In genomic region chr19:12350185-12350889, GRCh38 we compare ENCODE assay signal across 18 cellular contexts. TPM values are rescaled to one million over a fixed set of nuclear protein-coding genes. Genes with fewer than 3 reads are reported as not detected.
DNase-seq lines count a peak whose midpoint lies in the region; ATAC-seq, FAIRE-seq and TF ChIP-seq lines count a peak whose summit lies in the region.
"Had no signal": no experiment of that assay in that cellular context is flagged by ENCODE, and none has a peak within 500 bp of the region (broad histone marks: within the 10 kb centered on the region; RNA-seq: fewer than 3 reads in every experiment).

No MANE protein-coding gene starts in this region.

- H3K9ac ChIP-seq in HCT116 (ENCODE audit: low read length) (no peak overlapping the region), K562 (ENCODE audit: insufficient read depth in 1 of 2, low read depth in 2 of 2, low read length in 2 of 2) (no peak overlapping the region)
- H3K9ac ChIP-seq: BLaER1 had no signal

- no peak overlapping the region for H3K4me3 ChIP-seq in HCT116 (replicated peaks in 1 of 2; ENCODE audit: low read depth in 1 of 2, low read length in 2 of 2)
- no peak overlapping the region for H3K4me3 ChIP-seq in K562
- H3K4me3 ChIP-seq in muscle layer of duodenum (ENCODE audit: low read depth in 1 of 2, low read length in 2 of 2): peak overlapping the region; percentile 28 to 42
- H3K4me3 ChIP-seq: BLaER1 had no signal

- intact Hi-C loops in HCT116 (cut with micrococcal nuclease) (no loop called here), K562 (cut with micrococcal nuclease) (no loop called here)

- 76% methylated on average over 8 of the region's 8 CpGs for WGBS in K562 (ENCODE audit: insufficient coverage, low coverage, missing lambda C conversion rate)

- BruUV-seq in HCT116 (replicated peaks; lab: Mats Ljungman, UMichigan) (no TSS peak), K562 (replicated peaks; lab: Mats Ljungman, UMichigan) (no TSS peak)

- no peaks in the 10 kb centered on the region for H3K79me2 ChIP-seq in HCT116 (ENCODE audit: insufficient read depth, low read length)
- no peaks in the 10 kb centered on the region; the same call in 2 of the 3 replicates for H3K79me2 ChIP-seq in K562 (ENCODE audit: control insufficient read depth, insufficient read depth, low read length)

- no peaks in the 10 kb centered on the region for H3K9me1 ChIP-seq in K562 (ENCODE audit: control insufficient read depth, insufficient read depth, low read length)

- CTCF ChIA-PET in HCT116 (lab: Charles Lee): no interaction called here
- CTCF ChIA-PET in K562 (lab: Yijun Ruan, JAX; ENCODE audit: low intra/inter-chr PET ratio): no interaction called here

- no peak for FAIRE-seq in K562 (lab: Jason Lieb, UNC)
- FAIRE-seq: GM12891, GM19239 had no signal

- no peak for DNase-seq in HCT116 (ENCODE audit: low read depth, low spot score)
- DNase-seq in K562 (ENCODE audit: extremely low read depth in 1 of 4, low spot score in 3 of 4): no peak
- DNase-seq in hippocampal formation (lab: John Stamatoyannopoulos, UW): no peak
- DNase-seq in inferior parietal cortex (ENCODE audit: extremely low spot score): no peak
- DNase-seq: CD8-positive, alpha-beta memory T cell; EL; GOT3; KG1; MV-4-11; NCI-H1417 treated with DMSO at 0.1 percent for 48 hours; NCI-H187 treated with DMSO at 0.1 percent for 48 hours; NCI-H345; NCI-H526 had no signal

- TF ChIP-seq EP300 in K562 (IDR thresholded peaks at IDR 0.05; ENCODE audit: low read length): no peak

- peaks cover 28 to 32% of the 10 kb centered on the region in 2 experiments; a peak in 2 of 4 replicates for H3K9me3 ChIP-seq in HCT116 (ENCODE audit: control insufficient read depth in 1 of 2, insufficient read depth in 1 of 2, low read depth in 1 of 2, low read length in 2 of 2)
- peaks cover 30% of the 10 kb centered on the region for H3K9me3 ChIP-seq in K562 (replicated peaks; ENCODE audit: control insufficient read depth, insufficient read depth, low read depth, low read length)
- H3K9me3 ChIP-seq in muscle layer of duodenum (ENCODE audit: control insufficient read depth in 1 of 2, low read length in 2 of 2): peaks cover 39 to 60% of the 10 kb centered on the region in 2 donors

- TF ChIP-seq POLR2A in HCT116 (IDR thresholded peaks at IDR 0.05; ENCODE audit: borderline replicate concordance, extremely low read depth, insufficient read depth, insufficient read length): no peak
- TF ChIP-seq POLR2A in K562 (conservative IDR thresholded peaks at IDR 0.05): no peak

- no peak overlapping the region for H2AFZ ChIP-seq in HCT116 (ENCODE audit: low read depth, low read length, poor library complexity, severe bottlenecking)
- H2AFZ ChIP-seq in K562 (ENCODE audit: low read depth, low read length): no peak overlapping the region

- TF ChIP-seq CTCF in HCT116 (IDR thresholded peaks at IDR 0.05 in 2 of 3, conservative IDR thresholded peaks at IDR 0.05 in 1 of 3; ENCODE audit: borderline replicate concordance in 1 of 3, insufficient read depth in 1 of 3, low read depth in 2 of 3, low read length in 2 of 3) (no peak), K562 (IDR thresholded peaks at IDR 0.05 in 2 of 3, conservative IDR thresholded peaks at IDR 0.05 in 1 of 3; ENCODE audit: insufficient read depth in 2 of 3, low read depth in 1 of 3, low read length in 3 of 3) (no peak)

- H3K4me2 ChIP-seq in HCT116 (ENCODE audit: low read length) (no peak overlapping the region), K562 (ENCODE audit: insufficient read depth, low read length) (no peak overlapping the region)
- H3K4me2 ChIP-seq: BLaER1 had no signal

- H3K36me3 ChIP-seq in HCT116 (ENCODE audit: control insufficient read depth in 1 of 2, insufficient read depth in 2 of 2, low read length in 2 of 2) (no peaks in the 10 kb centered on the region), K562 (ENCODE audit: control insufficient read depth, insufficient read depth, low read length) (peaks cover 21% of the 10 kb centered on the region), muscle layer of duodenum (ENCODE audit: control insufficient read depth in 1 of 2, insufficient read depth in 2 of 2, low read length in 2 of 2) (peaks cover 14 to 45% of the 10 kb centered on the region in 2 donors)

- POLR2A ChIA-PET in HCT116 (lab: Charles Lee) (no interaction called here), K562 (lab: Yijun Ruan, JAX) (no interaction called here)

- H3K27me3 ChIP-seq in HCT116 (ENCODE audit: insufficient read depth, low read length) (no peaks in the 10 kb centered on the region), K562 (ENCODE audit: control insufficient read depth in 2 of 2, insufficient read depth in 2 of 2, low read length in 2 of 2) (no peaks in the 10 kb centered on the region), muscle layer of duodenum (ENCODE audit: low read depth, low read length) (no peaks in the 10 kb centered on the region)
- H3K27me3 ChIP-seq: BLaER1 had no signal

- H3K9me2 ChIP-seq in HCT116 (ENCODE audit: insufficient read depth): no peaks in the 10 kb centered on the region

- no peaks in the 10 kb centered on the region for H4K20me1 ChIP-seq in HCT116 (ENCODE audit: insufficient read depth)
- no peaks in the 10 kb centered on the region for H4K20me1 ChIP-seq in K562 (replicated peaks; ENCODE audit: control insufficient read depth, insufficient read depth, low read length)
- H4K20me1 ChIP-seq: BLaER1 had no signal

- in situ Hi-C loops in K562 (cut with MboI): no loop called here

- no peaks in the 10 kb centered on the region for H3K4me1 ChIP-seq in HCT116 (ENCODE audit: control insufficient read depth in 1 of 2, insufficient read depth in 2 of 2, low read length in 2 of 2)
- H3K4me1 ChIP-seq in K562 (replicated peaks in 1 of 2; ENCODE audit: control insufficient read depth in 2 of 2, insufficient read depth in 2 of 2, low read length in 2 of 2): no peaks in the 10 kb centered on the region
- H3K4me1 ChIP-seq in muscle layer of duodenum (ENCODE audit: control insufficient read depth in 1 of 2, insufficient read depth in 2 of 2, low read length in 2 of 2): no peaks in the 10 kb centered on the region
- H3K4me1 ChIP-seq: BLaER1 had no signal

- TF ChIP-seq RAD21 in HCT116 (IDR thresholded peaks at IDR 0.05; ENCODE audit: low read depth): no peak
- TF ChIP-seq RAD21 in K562 (CRISPR knock-in tag; conservative IDR thresholded peaks at IDR 0.05 in 1 of 2, IDR thresholded peaks at IDR 0.05 in 1 of 2): no peak

- RAD21 ChIA-PET in HCT116 (lab: Charles Lee; ENCODE audit: low non-redundant PET in 1 of 2, low total read pairs in 2 of 2, uncharacterized antibody in 2 of 2, unreplicated experiment in 2 of 2): no interaction called here

- no peak for ATAC-seq in HCT116
- ATAC-seq in K562: no peak
- no peak for ATAC-seq in GM19452 (IDR thresholded peaks at IDR 0.05; ENCODE audit: unreplicated experiment)

- H3K27ac ChIP-seq in HCT116 (ENCODE audit: low read depth, low read length): no peak overlapping the region
- no peak overlapping the region for H3K27ac ChIP-seq in K562 (ENCODE audit: extremely low read depth, low read depth, low read length)
- no peak overlapping the region for H3K27ac ChIP-seq in muscle layer of duodenum (ENCODE audit: low read length)
- H3K27ac ChIP-seq: BLaER1 had no signal

RNA-seq across cellular contexts. Expression of gene ZNF442, which starts 15.1 kb away (rescaled TPM):
- total RNA-seq in HCT116 (2021; ENCODE audit: unreplicated experiment): not detected
- polyA plus RNA-seq in HCT116 (2012): not detected in 2 replicates
- total RNA-seq in K562 (2011; cell fraction: chromatin; rRNA removed; ENCODE audit: low replicate concordance): 5.8 and 20.6 TPM in 2 replicates
- 5.2 and 6.2 TPM in 2 replicates for total RNA-seq in K562 (2011; cell fraction: nucleolus; rRNA removed)
- 5.9 and 6.8 TPM in 2 replicates for total RNA-seq in K562 (2011; cell fraction: nucleoplasm; rRNA removed)
- total RNA-seq in K562 (2014; rRNA removed): 3.9 and 5.2 TPM in 2 replicates
- 7.0 and 7.1 TPM in 2 replicates for total RNA-seq in K562 (2014; rRNA removed; fragmentation: Illumina TruSeq; extraction: Trizol)
- total RNA-seq in K562 (2015; rRNA removed; fragmentation: Illumina TruSeq; extraction: Trizol): 4.9 and 5.5 TPM in 2 replicates
- total RNA-seq in K562 (2021): 3.4 and 4.1 TPM in 2 replicates
- polyA plus RNA-seq in K562 (2011; rRNA removed): 4.7 and 5.2 TPM in 2 replicates
- polyA plus RNA-seq in K562 (2011; cell fraction: cytosol; rRNA removed): 0.39 and 1.4 TPM in 2 replicates
- polyA plus RNA-seq in K562 (2011; cell fraction: nucleus; rRNA removed): 2.8 and 3.0 TPM in 2 replicates
- polyA plus RNA-seq in K562 (2012): 1.8 and 3.4 TPM in 2 replicates
- polyA plus RNA-seq in K562 (2014; fragmentation: Illumina TruSeq; extraction: Trizol): 2.5 TPM in 2 replicates
- 1 to 10 TPM; 3.1 to 5.5 TPM for polyA plus RNA-seq in K562 (2014; fragmentation: Nextera tagmentation; extraction: Ambion mirVana)
- polyA plus RNA-seq in K562 (2014; rRNA removed): 1.7 and 2.6 TPM in 2 replicates
- 10.8 and 16.2 TPM in 2 replicates for polyA minus RNA-seq in K562 (2011; rRNA and poly(A)+ RNA removed)
- polyA minus RNA-seq in K562 (2011; cell fraction: cytosol; rRNA and poly(A)+ RNA removed): 1.8 and 4.4 TPM in 2 replicates
- 1.2 and 3.6 TPM in 2 replicates for polyA minus RNA-seq in K562 (2011; cell fraction: nucleus; rRNA and poly(A)+ RNA removed)

RNA-seq across cellular contexts. Expression of gene ZNF563, which starts 16.9 kb away (rescaled TPM):
- total RNA-seq in HCT116 (2021; ENCODE audit: unreplicated experiment): not detected
- polyA plus RNA-seq in HCT116 (2012): not detected in 2 replicates
- 1.1 and 1.6 TPM in 2 replicates for total RNA-seq in K562 (2011; cell fraction: chromatin; rRNA removed; ENCODE audit: low replicate concordance)
- 0.50 and 0.92 TPM in 2 replicates for total RNA-seq in K562 (2011; cell fraction: nucleolus; rRNA removed)
- 0.31 and 0.66 TPM in 2 replicates for total RNA-seq in K562 (2011; cell fraction: nucleoplasm; rRNA removed)
- total RNA-seq in K562 (2014; rRNA removed): 0.73 and 0.98 TPM in 2 replicates
- total RNA-seq in K562 (2014; rRNA removed; fragmentation: Illumina TruSeq; extraction: Trizol): 1.2 and 1.3 TPM in 2 replicates
- 1.6 and 1.7 TPM in 2 replicates for total RNA-seq in K562 (2015; rRNA removed; fragmentation: Illumina TruSeq; extraction: Trizol)
- total RNA-seq in K562 (2021): 0.69 and 1.5 TPM in 2 replicates
- polyA plus RNA-seq in K562 (2011; rRNA removed): 0.57 and 0.67 TPM in 2 replicates
- 0.15 and 0.34 TPM in 2 replicates for polyA plus RNA-seq in K562 (2011; cell fraction: cytosol; rRNA removed)
- polyA plus RNA-seq in K562 (2011; cell fraction: nucleus; rRNA removed): 0.23 and 0.34 TPM in 2 replicates
- polyA plus RNA-seq in K562 (2012): 1.3 TPM in 2 replicates
- 1.1 and 1.3 TPM in 2 replicates for polyA plus RNA-seq in K562 (2014; fragmentation: Illumina TruSeq; extraction: Trizol)
- polyA plus RNA-seq in K562 (2014; fragmentation: Nextera tagmentation; extraction: Ambion mirVana): under 1 TPM; 0.37 to 0.74 TPM
- polyA plus RNA-seq in K562 (2014; rRNA removed): 1.00 and 2.9 TPM in 2 replicates
- polyA minus RNA-seq in K562 (2011; rRNA and poly(A)+ RNA removed): 1.0 and 1.3 TPM in 2 replicates
- polyA minus RNA-seq in K562 (2011; cell fraction: cytosol; rRNA and poly(A)+ RNA removed): not detected in 2 replicates
- polyA minus RNA-seq in K562 (2011; cell fraction: nucleus; rRNA and poly(A)+ RNA removed): 0.54 and 1.3 TPM in 2 replicates

RNA-seq across cellular contexts. Expression of gene ZNF799, which starts 50.7 kb away (rescaled TPM):
- 3.6 TPM for total RNA-seq in HCT116 (2021; ENCODE audit: unreplicated experiment)
- 1.0 and 1.4 TPM in 2 replicates for polyA plus RNA-seq in HCT116 (2012)
- 5.8 and 13.9 TPM in 2 replicates for total RNA-seq in K562 (2011; cell fraction: chromatin; rRNA removed; ENCODE audit: low replicate concordance)
- total RNA-seq in K562 (2011; cell fraction: nucleolus; rRNA removed): 4.0 and 5.3 TPM in 2 replicates
- total RNA-seq in K562 (2011; cell fraction: nucleoplasm; rRNA removed): 7.4 and 10.2 TPM in 2 replicates
- 2.7 and 3.2 TPM in 2 replicates for total RNA-seq in K562 (2014; rRNA removed)
- total RNA-seq in K562 (2014; rRNA removed; fragmentation: Illumina TruSeq; extraction: Trizol): 4.6 TPM in 2 replicates
- total RNA-seq in K562 (2015; rRNA removed; fragmentation: Illumina TruSeq; extraction: Trizol): 4.5 and 5.5 TPM in 2 replicates
- total RNA-seq in K562 (2021): 2.9 and 3.6 TPM in 2 replicates
- 3.4 and 4.5 TPM in 2 replicates for polyA plus RNA-seq in K562 (2011; rRNA removed)
- polyA plus RNA-seq in K562 (2011; cell fraction: cytosol; rRNA removed): 0.63 and 1.3 TPM in 2 replicates
- 2.8 and 3.9 TPM in 2 replicates for polyA plus RNA-seq in K562 (2011; cell fraction: nucleus; rRNA removed)
- 2.2 and 3.1 TPM in 2 replicates for polyA plus RNA-seq in K562 (2012)
- 2.7 and 3.1 TPM in 2 replicates for polyA plus RNA-seq in K562 (2014; fragmentation: Illumina TruSeq; extraction: Trizol)
- 1 to 10 TPM in 1 of 2 experiments, under 1 TPM in 1; 0.63 to 2.2 TPM for polyA plus RNA-seq in K562 (2014; fragmentation: Nextera tagmentation; extraction: Ambion mirVana)
- 1.6 and 2.1 TPM in 2 replicates for polyA plus RNA-seq in K562 (2014; rRNA removed)
- polyA minus RNA-seq in K562 (2011; rRNA and poly(A)+ RNA removed): 6.7 and 7.9 TPM in 2 replicates
- polyA minus RNA-seq in K562 (2011; cell fraction: cytosol; rRNA and poly(A)+ RNA removed): 1.3 and 2.5 TPM in 2 replicates
- polyA minus RNA-seq in K562 (2011; cell fraction: nucleus; rRNA and poly(A)+ RNA removed): 3.4 and 6.8 TPM in 2 replicates

RNA-seq across cellular contexts. Expression of gene ZNF44, which starts 55.7 kb away (rescaled TPM):
- total RNA-seq in HCT116 (2021; ENCODE audit: unreplicated experiment): 3.6 TPM
- polyA plus RNA-seq in HCT116 (2012): 1.4 and 2.6 TPM in 2 replicates
- total RNA-seq in K562 (2011; cell fraction: chromatin; rRNA removed; ENCODE audit: low replicate concordance): 5.5 and 19.4 TPM in 2 replicates
- 3.3 and 4.5 TPM in 2 replicates for total RNA-seq in K562 (2011; cell fraction: nucleolus; rRNA removed)
- total RNA-seq in K562 (2011; cell fraction: nucleoplasm; rRNA removed): 7.4 and 7.6 TPM in 2 replicates
- 2.6 and 3.2 TPM in 2 replicates for total RNA-seq in K562 (2014; rRNA removed)
- 8.3 TPM in 2 replicates for total RNA-seq in K562 (2014; rRNA removed; fragmentation: Illumina TruSeq; extraction: Trizol)
- 7.7 and 8.2 TPM in 2 replicates for total RNA-seq in K562 (2015; rRNA removed; fragmentation: Illumina TruSeq; extraction: Trizol)
- 3.2 and 3.9 TPM in 2 replicates for total RNA-seq in K562 (2021)
- polyA plus RNA-seq in K562 (2011; rRNA removed): 2.7 and 4.4 TPM in 2 replicates
- polyA plus RNA-seq in K562 (2011; cell fraction: cytosol; rRNA removed): 0.54 and 1.2 TPM in 2 replicates
- 2.3 and 2.4 TPM in 2 replicates for polyA plus RNA-seq in K562 (2011; cell fraction: nucleus; rRNA removed)
- polyA plus RNA-seq in K562 (2012): 4.7 and 6.8 TPM in 2 replicates
- polyA plus RNA-seq in K562 (2014; fragmentation: Illumina TruSeq; extraction: Trizol): 5.3 and 5.5 TPM in 2 replicates
- polyA plus RNA-seq in K562 (2014; fragmentation: Nextera tagmentation; extraction: Ambion mirVana): 1 to 10 TPM; 2.7 to 5.7 TPM
- polyA plus RNA-seq in K562 (2014; rRNA removed): 3.9 and 4.4 TPM in 2 replicates
- 3.5 and 4.9 TPM in 2 replicates for polyA minus RNA-seq in K562 (2011; rRNA and poly(A)+ RNA removed)
- polyA minus RNA-seq in K562 (2011; cell fraction: cytosol; rRNA and poly(A)+ RNA removed): 0.55 and 1.0 TPM in 2 replicates
- 0.94 and 3.1 TPM in 2 replicates for polyA minus RNA-seq in K562 (2011; cell fraction: nucleus; rRNA and poly(A)+ RNA removed)

Comparison
In these comparisons a context has a peak if more than half of its experiments do, and no peak if none do; other contexts are left out.
1. H3K4me3 ChIP-seq: peak in muscle layer of duodenum (2 of 2); none in HCT116 (0 of 2) and K562 (single experiment).
2. Of the 22 proteins assayed by ChIP-seq in both K562 and HCT116: peak only in K562: none; only in HCT116: none; in both: ZNF274; in neither: 21.